Comparison of ENCODE assay signal across 19 cellular contexts in the genomic region with DNA sequence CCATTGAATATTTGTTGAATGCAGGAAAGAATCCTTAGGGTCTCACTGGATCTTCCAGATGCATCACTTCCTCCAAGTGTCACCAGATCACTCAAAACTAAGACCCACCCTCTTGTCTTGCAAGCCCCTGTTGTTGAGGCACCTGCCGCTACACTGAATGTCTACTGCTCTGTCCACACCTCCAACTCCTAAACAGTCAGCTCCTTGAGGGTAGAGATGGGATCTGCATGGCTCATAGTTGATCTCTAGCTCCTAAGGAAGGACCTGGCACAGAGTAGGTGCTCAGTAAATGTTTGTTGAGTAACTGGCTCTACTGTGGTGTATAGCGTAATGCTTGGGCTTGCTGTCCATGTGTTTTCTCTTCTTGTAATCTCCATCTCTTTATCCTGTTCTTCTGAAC. TPM values are rescaled to one million over a fixed set of nuclear protein-coding genes. Genes with fewer than 3 reads are reported as not detected.
A peak's percentile ranks its signal among the peaks of the same experiment; 100 is the strongest.
DNase-seq lines count a peak whose midpoint lies in the region; ATAC-seq and TF ChIP-seq lines count a peak whose summit lies in the region.
"Had no signal": no experiment of that assay in that cellular context is flagged by ENCODE, and none has a peak within 500 bp of the region (broad histone marks: within the 10 kb centered on the region; RNA-seq: fewer than 3 reads in every experiment).

No MANE protein-coding gene starts in this region.

- H3K27ac ChIP-seq in right atrium auricular region: no peak overlapping the region
- H3K27ac ChIP-seq in left ventricle myocardium inferior (replicated peaks): no peak overlapping the region
- no peak overlapping the region for H3K27ac ChIP-seq in vagina
- no peak overlapping the region for H3K27ac ChIP-seq in naive thymus-derived CD4-positive, alpha-beta T cell (ENCODE audit: low read depth, low read length)
- H3K27ac ChIP-seq: 22Rv1, A549, C4-2B had no signal

- POLR2A ChIA-PET in naive thymus-derived CD4-positive, alpha-beta T cell (lab: Charles Lee): no interaction called here

- H3K36me3 Mint-ChIP-seq in osteocyte (ENCODE audit: unreplicated experiment): peaks cover 2% of the 10 kb centered on the region
- H3K36me3 Mint-ChIP-seq in naive thymus-derived CD4-positive, alpha-beta T cell: peaks cover 0 to 12% (median 1%) of the 10 kb centered on the region in 5 donors

- intact Hi-C loops in left ventricle myocardium inferior (cut with micrococcal nuclease): no loop called here
- intact Hi-C loops in vagina (cut with DNase I): no loop called here
- intact Hi-C loops in naive thymus-derived CD4-positive, alpha-beta T cell (cut with micrococcal nuclease): no loop called here

- H3K4me1 ChIP-seq in right atrium auricular region: no peaks in the 10 kb centered on the region
- no peaks in the 10 kb centered on the region for H3K4me1 ChIP-seq in left ventricle myocardium inferior
- no peaks in the 10 kb centered on the region for H3K4me1 ChIP-seq in vagina
- no peaks in the 10 kb centered on the region for H3K4me1 ChIP-seq in naive thymus-derived CD4-positive, alpha-beta T cell (ENCODE audit: control insufficient read depth in 2 of 2, insufficient read depth in 2 of 2, low read length in 2 of 2)
- H3K4me1 ChIP-seq: A549, Caco-2 had no signal

- H3K36me3 ChIP-seq in right atrium auricular region: no peaks in the 10 kb centered on the region
- H3K36me3 ChIP-seq in left ventricle myocardium inferior: no peaks in the 10 kb centered on the region
- no peaks in the 10 kb centered on the region for H3K36me3 ChIP-seq in vagina
- H3K36me3 ChIP-seq in naive thymus-derived CD4-positive, alpha-beta T cell (ENCODE audit: control insufficient read depth in 2 of 3, insufficient read depth in 3 of 3, low read length in 3 of 3): no peaks in the 10 kb centered on the region

- H3K27ac Mint-ChIP-seq in osteocyte (ENCODE audit: unreplicated experiment): no peak overlapping the region
- H3K27ac Mint-ChIP-seq in naive thymus-derived CD4-positive, alpha-beta T cell: no peak overlapping the region
- H3K27ac Mint-ChIP-seq: CD4-positive, alpha-beta T cell; GM23338 had no signal

- H3K4me1 Mint-ChIP-seq in osteocyte (ENCODE audit: unreplicated experiment): no peaks in the 10 kb centered on the region
- H3K4me1 Mint-ChIP-seq in naive thymus-derived CD4-positive, alpha-beta T cell: no peaks in the 10 kb centered on the region

- H3K4me3 Mint-ChIP-seq in osteocyte (ENCODE audit: unreplicated experiment): no peak overlapping the region
- peak overlapping the region in 1 of 10 donors; percentile 31 for H3K4me3 Mint-ChIP-seq in naive thymus-derived CD4-positive, alpha-beta T cell
- H3K4me3 Mint-ChIP-seq: CD4-positive, alpha-beta T cell; GM23338 had no signal

- peaks cover 0 to 14% of the 10 kb centered on the region in 2 donors for H3K9me3 ChIP-seq in right atrium auricular region
- peaks cover 40% of the 10 kb centered on the region for H3K9me3 ChIP-seq in left ventricle myocardium inferior (replicated peaks)
- no peaks in the 10 kb centered on the region for H3K9me3 ChIP-seq in vagina
- H3K9me3 ChIP-seq in naive thymus-derived CD4-positive, alpha-beta T cell (ENCODE audit: control insufficient read depth in 2 of 3, low read length in 3 of 3): no peaks in the 10 kb centered on the region

- TF ChIP-seq POLR2A in vagina (IDR thresholded peaks at IDR 0.05): no peak

- H3K9me3 Mint-ChIP-seq in osteocyte (ENCODE audit: unreplicated experiment): peaks cover 20% of the 10 kb centered on the region
- H3K9me3 Mint-ChIP-seq in naive thymus-derived CD4-positive, alpha-beta T cell: peaks cover 0 to 45% (median 14%) of the 10 kb centered on the region in 11 donors

- H3K4me3 ChIP-seq in right atrium auricular region (no peak overlapping the region), left ventricle myocardium inferior (no peak overlapping the region), vagina (no peak overlapping the region)
- H3K4me3 ChIP-seq in naive thymus-derived CD4-positive, alpha-beta T cell (ENCODE audit: low read length): no peak overlapping the region
- H3K4me3 ChIP-seq: A549, GM23338 had no signal

- peak; percentile 20 for DNase-seq in NCI-H748 (lab: John Stamatoyannopoulos, UW; ENCODE audit: unreplicated experiment)
- DNase-seq in NCI-H748 treated with DMSO at 0.1 percent for 48 hours (lab: John Stamatoyannopoulos, UW): no peak
- DNase-seq in right atrium auricular region (ENCODE audit: low spot score): peak; percentile 26
- DNase-seq in left ventricle myocardium inferior: no peak
- peak; percentile 27 for DNase-seq in osteocyte (ENCODE audit: extremely low spot score, unreplicated experiment)
- DNase-seq in vagina (ENCODE audit: extremely low spot score in 2 of 2): peak; percentile 46 to 58
- DNase-seq in naive thymus-derived CD4-positive, alpha-beta T cell: no peak
- DNase-seq: AML-193; CD4-positive, alpha-beta T cell; GDM1; HCEC 1CT had no signal

- CTCF ChIA-PET in naive thymus-derived CD4-positive, alpha-beta T cell (lab: Charles Lee): no interaction called here

- H3K27me3 Mint-ChIP-seq in osteocyte (ENCODE audit: unreplicated experiment): peaks cover 71% of the 10 kb centered on the region
- peaks cover 0 to 54% (median 6%) of the 10 kb centered on the region in 5 donors for H3K27me3 Mint-ChIP-seq in naive thymus-derived CD4-positive, alpha-beta T cell

- ATAC-seq in naive thymus-derived CD4-positive, alpha-beta T cell: no peak
- ATAC-seq in HG02938 (IDR thresholded peaks at IDR 0.05; ENCODE audit: unreplicated experiment): no peak
- ATAC-seq: A549, GM23338 had no signal

- TF ChIP-seq CTCF in right atrium auricular region (IDR thresholded peaks at IDR 0.05) (no peak), left ventricle myocardium inferior (IDR thresholded peaks at IDR 0.05; ENCODE audit: borderline replicate concordance) (no peak), osteocyte (IDR thresholded peaks at IDR 0.05) (no peak), vagina (IDR thresholded peaks at IDR 0.05) (no peak)

- no peaks in the 10 kb centered on the region for H3K27me3 ChIP-seq in right atrium auricular region
- no peaks in the 10 kb centered on the region for H3K27me3 ChIP-seq in left ventricle myocardium inferior (ENCODE audit: low read depth)
- H3K27me3 ChIP-seq in vagina: no peaks in the 10 kb centered on the region
- H3K27me3 ChIP-seq in naive thymus-derived CD4-positive, alpha-beta T cell (ENCODE audit: control insufficient read depth in 2 of 2, insufficient read depth in 2 of 2, low read length in 2 of 2): no peaks in the 10 kb centered on the region

RNA-seq across cellular contexts. Expression of a gene that starts 8.8 kb away (rescaled TPM):
- total RNA-seq in right atrium auricular region (not detected), left ventricle myocardium inferior (not detected), osteocyte (not detected in 2 replicates), vagina (2.9 TPM)
- total RNA-seq in naive thymus-derived CD4-positive, alpha-beta T cell: not detected
- polyA plus RNA-seq in naive thymus-derived CD4-positive, alpha-beta T cell: not detected
- total RNA-seq: CD4-positive, alpha-beta T cell; Daoy had no signal
- polyA plus RNA-seq: A549, BJ had no signal

RNA-seq across cellular contexts. Expression of a gene that starts 54.4 kb away (rescaled TPM):
- total RNA-seq in right atrium auricular region (1 to 10 TPM; 8.3 to 8.9 TPM), left ventricle myocardium inferior (7.4 TPM), osteocyte (20.2 and 23.0 TPM in 2 replicates), vagina (9.1 TPM)
- total RNA-seq in naive thymus-derived CD4-positive, alpha-beta T cell: 10 to 100 TPM in 4 of 5 experiments, 1 to 10 TPM in 1; 8.5 to 15.7 (median 12.6) TPM
- polyA plus RNA-seq in naive thymus-derived CD4-positive, alpha-beta T cell: 10 to 100 TPM; 12.8 to 21.0 TPM

Comparison
In these comparisons a context has a peak if more than half of its experiments do, and no peak if none do; other contexts are left out.
1. DNase-seq: peak in NCI-H748 (single experiment), right atrium auricular region (single experiment), osteocyte (single experiment) and vagina (2 of 2); none in NCI-H748 treated with DMSO at 0.1 percent for 48 hours (single experiment), left ventricle myocardium inferior (single experiment) and naive thymus-derived CD4-positive, alpha-beta T cell (0 of 9).